Comparison of ENCODE assay signal across 16 cellular contexts in the genomic region with DNA sequence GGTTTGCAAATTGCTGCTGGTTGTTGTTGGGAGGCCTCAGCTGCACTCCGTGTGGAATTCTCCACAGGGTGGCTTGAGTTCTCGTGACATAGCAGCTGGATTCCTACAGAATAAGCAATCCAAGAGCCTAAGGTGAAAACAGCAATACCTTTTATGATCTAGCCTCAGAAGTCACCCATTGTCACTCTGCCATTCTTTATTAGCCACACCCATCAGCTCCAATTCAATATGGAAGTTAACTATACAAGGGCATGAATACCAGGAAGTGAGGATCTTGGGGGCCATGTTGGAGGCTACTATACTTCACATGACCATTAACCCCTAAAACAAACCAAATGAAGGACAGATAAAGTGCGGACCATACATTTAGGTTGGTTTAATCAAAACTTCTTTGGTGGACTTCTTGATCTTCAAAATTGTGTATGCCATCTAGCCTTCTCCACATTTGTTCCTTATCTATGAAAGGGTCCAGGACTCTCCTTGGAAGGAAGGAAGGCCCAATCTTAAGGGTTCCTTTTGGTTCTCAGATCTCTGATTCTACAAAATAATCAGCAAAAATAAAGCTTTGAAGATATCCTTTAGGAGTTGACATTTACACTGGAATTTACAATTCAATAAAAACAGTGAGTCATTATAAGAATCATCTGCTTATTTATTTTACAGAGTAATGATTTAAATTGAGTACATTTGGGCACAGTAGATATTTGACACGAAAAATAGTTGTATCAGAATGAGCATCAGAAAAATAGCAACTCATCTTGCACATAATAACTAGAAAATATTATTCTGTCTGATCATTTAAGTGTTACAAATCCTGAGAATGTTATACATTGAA. TPM values are rescaled to one million over a fixed set of nuclear protein-coding genes. Genes with fewer than 3 reads are reported as not detected.
DNase-seq lines count a peak whose midpoint lies in the region; ATAC-seq, FAIRE-seq and TF ChIP-seq lines count a peak whose summit lies in the region.
"Had no signal": no experiment of that assay in that cellular context is flagged by ENCODE, and none has a peak within 500 bp of the region (broad histone marks: within the 10 kb centered on the region; RNA-seq: fewer than 3 reads in every experiment).

No MANE protein-coding gene starts in this region.

- no peak for TF ChIP-seq EP300 in H1 (IDR thresholded peaks at IDR 0.05; ENCODE audit: borderline replicate concordance in 1 of 2, low read depth in 2 of 2, low read length in 2 of 2)

- no peaks in the 10 kb centered on the region; the same call in 1 of the 2 replicates for H3K79me1 ChIP-seq in H1 (ENCODE audit: low read depth, low read length)

- no peak overlapping the region for H3K56ac ChIP-seq in H1 (replicated peaks; ENCODE audit: insufficient read length, low read depth, low read length)

- no peak overlapping the region for H3K9ac ChIP-seq in H1 (replicated peaks in 1 of 4; ENCODE audit: extremely low read depth in 1 of 4, low read depth in 3 of 4, low read length in 3 of 4)
- H3K9ac ChIP-seq: BLaER1 had no signal

- H3K4me1 ChIP-seq in Peyer's patch = peaks cover 0 to 10% (median 0%) of the 10 kb centered on the region in 4 donors
- peaks cover 0 to 1% (median 0%) of the 10 kb centered on the region in 4 experiments; a peak in 2 of 7 replicates for H3K4me1 ChIP-seq in H1 (replicated peaks in 1 of 4; ENCODE audit: control insufficient read depth in 3 of 4, insufficient read depth in 4 of 4, low read length in 3 of 4)
- peaks cover 24 to 57% (median 44%) of the 10 kb centered on the region in 3 donors for H3K4me1 ChIP-seq in pancreas

- ATAC-seq in pancreas (peak; percentile 1 to 25 (median 6)), HG02763 (IDR thresholded peaks at IDR 0.05; ENCODE audit: unreplicated experiment) (no peak)
- ATAC-seq in naive thymus-derived CD8-positive, alpha-beta T cell = no peak
- ATAC-seq: activated CD4-positive, alpha-beta T cell treated with anti-CD3 and anti-CD28 coated beads for 36 hours; naive thymus-derived CD4-positive, alpha-beta T cell; stimulated activated memory B cell treated with anti-CD40 and anti-IgM and Interleukin-4, amounts not matched to agents 10 μg/mL and 1 μg/mL and 100 μg/mL, for 72 hours had no signal

- no peak for TF ChIP-seq CTCF in Peyer's patch (IDR thresholded peaks at IDR 0.05)
- TF ChIP-seq CTCF in H1 (IDR thresholded peaks at IDR 0.05; ENCODE audit: control extremely low read depth in 1 of 3, insufficient read depth in 1 of 3, low read depth in 1 of 3, low read length in 3 of 3) = no peak
- no peak for TF ChIP-seq CTCF in pancreas (IDR thresholded peaks at IDR 0.05)

- H3K36me3 ChIP-seq in Peyer's patch = peaks cover 0 to 15% (median 0%) of the 10 kb centered on the region in 3 donors
- H3K36me3 ChIP-seq in H1 (ENCODE audit: control insufficient read depth in 2 of 4, insufficient read depth in 4 of 4, low read length in 3 of 4) = peaks cover 2 to 23% (median 9%) of the 10 kb centered on the region in 4 experiments; a peak in 7 of 8 replicates
- H3K36me3 ChIP-seq in pancreas = peaks cover 0 to 4% (median 0%) of the 10 kb centered on the region in 3 donors

- peaks cover 0 to 31% (median 5%) of the 10 kb centered on the region in 3 donors for H3K36me3 Mint-ChIP-seq in naive thymus-derived CD8-positive, alpha-beta T cell

- no peaks in the 10 kb centered on the region for H3K27me3 Mint-ChIP-seq in naive thymus-derived CD8-positive, alpha-beta T cell
- H3K27me3 Mint-ChIP-seq: activated CD4-positive, alpha-beta T cell treated with anti-CD3 and anti-CD28 coated beads for 36 hours; naive thymus-derived CD4-positive, alpha-beta T cell; stimulated activated memory B cell treated with anti-CD40 and anti-IgM and Interleukin-4, amounts not matched to agents 10 μg/mL and 1 μg/mL and 100 μg/mL, for 72 hours had no signal

- no peak overlapping the region for H2AK5ac ChIP-seq in H1 (ENCODE audit: low read depth, low read length)

- H3K27ac ChIP-seq in Peyer's patch (peak overlapping the region; percentile 4 to 73 (median 44)), H1 (ENCODE audit: low read depth, low read length) (no peak overlapping the region), pancreas (peak overlapping the region; percentile 55 to 91 (median 71))
- H3K27ac ChIP-seq: BLaER1, SJSA1 had no signal

- H2BK20ac ChIP-seq in H1 (ENCODE audit: low read length) = no peak overlapping the region

- H3K9me3 ChIP-seq in Peyer's patch = no peaks in the 10 kb centered on the region
- no peaks in the 10 kb centered on the region for H3K9me3 ChIP-seq in H1 (ENCODE audit: insufficient read depth in 2 of 2, low read depth in 1 of 2, low read length in 1 of 2)
- no peaks in the 10 kb centered on the region for H3K9me3 ChIP-seq in pancreas
- H3K9me3 ChIP-seq: BLaER1, SJSA1 had no signal

- H4K20me1 ChIP-seq in H1 (replicated peaks in 1 of 2; ENCODE audit: control insufficient read depth in 1 of 2, insufficient read depth in 2 of 2, low read length in 2 of 2) = no peaks in the 10 kb centered on the region
- H4K20me1 ChIP-seq: BLaER1 had no signal

- H4K5ac ChIP-seq in H1 (ENCODE audit: insufficient read length, low read depth, low read length) = no peak overlapping the region

- H3K4me2 ChIP-seq in H1 (ENCODE audit: insufficient read depth in 1 of 2, low read depth in 2 of 2, low read length in 2 of 2) = no peak overlapping the region
- H3K4me2 ChIP-seq: BLaER1 had no signal

- H3K4ac ChIP-seq in H1 (replicated peaks; ENCODE audit: insufficient read length, low read depth, low read length) = no peak overlapping the region

- H3K79me2 ChIP-seq in H1 (ENCODE audit: control insufficient read depth in 1 of 2, insufficient read depth in 2 of 2, low read length in 2 of 2) = no peaks in the 10 kb centered on the region

- H4K8ac ChIP-seq in H1 (ENCODE audit: extremely low read depth, insufficient read depth, low read length) = no peak overlapping the region

- no peak overlapping the region for H3K18ac ChIP-seq in H1 (ENCODE audit: extremely low read depth, low read length)

- POLR2A ChIA-PET in H1 (lab: Charles Lee; ENCODE audit: partially characterized antibody) = interaction anchor here (1.2 kb wide), 1 partner anchor 10 kb away, joined by 6 read pairs; no protein-coding TSS in a partner anchor
- POLR2A ChIA-PET in naive thymus-derived CD8-positive, alpha-beta T cell (lab: Charles Lee) = no interaction called here

- H3K14ac ChIP-seq in H1 (ENCODE audit: insufficient read length) = no peak overlapping the region

- H2AFZ ChIP-seq in H1 (ENCODE audit: low read length) = no peak overlapping the region

- DNase-seq in ACHN (peak; percentile 11), Peyer's patch (no peak), H1 (ENCODE audit: low read depth in 1 of 2, low spot score in 2 of 2) (no peak), pancreas (no peak), NCI-H1105 (lab: John Stamatoyannopoulos, UW) (no peak)
- no peak for DNase-seq in naive thymus-derived CD8-positive, alpha-beta T cell
- DNase-seq in stimulated activated CD4-positive, alpha-beta T cell treated with anti-CD3 and anti-CD28 coated beads, Interleukin-4, amount 100 ng/mL, for 1 hour = no peak
- DNase-seq: activated CD4-positive, alpha-beta T cell treated with anti-CD3 and anti-CD28 coated beads for 36 hours; activated gamma-delta T cell; H9; naive thymus-derived CD4-positive, alpha-beta T cell; NCI-H510A treated with DMSO at 0.1 percent for 48 hours had no signal

- H3K4me3 ChIP-seq in Peyer's patch = no peak overlapping the region
- no peak overlapping the region for H3K4me3 ChIP-seq in H1 (ENCODE audit: extremely low read depth in 1 of 4, insufficient read depth in 2 of 4, low read depth in 3 of 4, low read length in 4 of 4)
- no peak overlapping the region for H3K4me3 ChIP-seq in pancreas
- H3K4me3 ChIP-seq: BLaER1, SJSA1 had no signal

- H3K23ac ChIP-seq in H1 (ENCODE audit: insufficient read length) = no peak overlapping the region

- no peak overlapping the region for H2BK5ac ChIP-seq in H1 (ENCODE audit: low read depth, low read length)

- intact Hi-C loops in pancreas (cut with DNase I) = no loop called here

- no peak overlapping the region for H3K4me3 Mint-ChIP-seq in naive thymus-derived CD8-positive, alpha-beta T cell
- H3K4me3 Mint-ChIP-seq: activated CD4-positive, alpha-beta T cell treated with anti-CD3 and anti-CD28 coated beads for 36 hours; H9; naive thymus-derived CD4-positive, alpha-beta T cell; stimulated activated memory B cell treated with anti-CD40 and anti-IgM and Interleukin-4, amounts not matched to agents 10 μg/mL and 1 μg/mL and 100 μg/mL, for 72 hours had no signal

- TF ChIP-seq POLR2A in Peyer's patch (IDR thresholded peaks at IDR 0.05) (no peak), H1 (IDR thresholded peaks at IDR 0.05; ENCODE audit: control extremely low read depth in 1 of 2, low read depth in 2 of 2, low read length in 2 of 2) (no peak)

- no peaks in the 10 kb centered on the region for H3K27me3 ChIP-seq in Peyer's patch
- no peaks in the 10 kb centered on the region for H3K27me3 ChIP-seq in H1 (replicated peaks in 1 of 4; ENCODE audit: control insufficient read depth in 3 of 4, extremely low read depth in 1 of 4, insufficient read depth in 3 of 4, low read length in 3 of 4)
- no peaks in the 10 kb centered on the region for H3K27me3 ChIP-seq in pancreas
- H3K27me3 ChIP-seq: BLaER1, SJSA1 had no signal

- FAIRE-seq in H1 (lab: Jason Lieb, UNC) (no peak), pancreas (lab: Jason Lieb, UNC) (no peak)

- CTCF ChIA-PET in H1 (lab: Charles Lee; ENCODE audit: partially characterized antibody) = interaction anchor here (0.5 to 2.4 kb wide), 12 partner anchors 10 to 607 kb away, joined by 3 to 5 read pairs (median 3); no protein-coding TSS in a partner anchor

- H3K4me1 Mint-ChIP-seq in naive thymus-derived CD8-positive, alpha-beta T cell = peaks cover 8 to 18% (median 14%) of the 10 kb centered on the region in 4 donors

- no peak overlapping the region for H2BK120ac ChIP-seq in H1 (replicated peaks; ENCODE audit: low read depth, low read length)

- H3K27ac Mint-ChIP-seq in naive thymus-derived CD8-positive, alpha-beta T cell = peak overlapping the region in 4 of 10 donors; percentile 9 to 79 (median 12)

- in situ Hi-C loops in ACHN (cut with HindIII; ENCODE audit: low pct_ligation_motif_present, low pct_unique_long_range_greater_than_20kb, low sequenced_read_pairs) = no loop called here

- H2BK12ac ChIP-seq in H1 (ENCODE audit: low read depth, low read length) = no peak overlapping the region

- H4K91ac ChIP-seq in H1 (replicated peaks; ENCODE audit: insufficient read length, low read length) = no peak overlapping the region

- WGBS in H1 (ENCODE audit: extremely low coverage in 1 of 2, insufficient coverage in 1 of 2, insufficient read length in 1 of 2, insufficient replicate concordance in 2 of 2, low coverage in 1 of 2, low lambda C conversion rate in 2 of 2, missing lambda C conversion rate in 1 of 2), 2 experiments = 94% methylated on average over 4 of the region's 4 CpGs; no CpG with 5 or more reads in 1 of the 2 experiments
- 54 to 59% methylated on average over 4 of the region's 4 CpGs for WGBS in pancreas, 2 donors

- peaks cover 1% of the 10 kb centered on the region; the same call in 1 of the 2 replicates for H3K23me2 ChIP-seq in H1 (ENCODE audit: low read depth, low read length)

- TF ChIP-seq RAD21 in H1 (IDR thresholded peaks at IDR 0.05 in 1 of 2, conservative IDR thresholded peaks at IDR 0.05 in 1 of 2; ENCODE audit: low read depth in 2 of 2, low read length in 2 of 2) = no peak

- H3K9me3 Mint-ChIP-seq in naive thymus-derived CD8-positive, alpha-beta T cell = no peaks in the 10 kb centered on the region
- H3K9me3 Mint-ChIP-seq: H9; naive thymus-derived CD4-positive, alpha-beta T cell; stimulated activated memory B cell treated with anti-CD40 and anti-IgM and Interleukin-4, amounts not matched to agents 10 μg/mL and 1 μg/mL and 100 μg/mL, for 72 hours had no signal

- H2BK15ac ChIP-seq in H1 (ENCODE audit: low read length) = no peak overlapping the region

RNA-seq across cellular contexts. Expression of a gene that starts 21.5 kb away (rescaled TPM):
- total RNA-seq in Peyer's patch (100 to 1,000 TPM in 1 of 4 donors, 10 to 100 TPM in 3; 56.3 to 137 (median 78.0) TPM), pancreas (10 to 100 TPM; 16.0 to 44.1 (median 26.3) TPM)
- 86.5 and 89.3 TPM in 2 replicates for total RNA-seq in H1 (2021; fragmentation: NEBNext Ultra II Directional; extraction: Animal tissue kit (Norgen Biotek cat#: 25700))
- polyA plus RNA-seq in H1 (2011; rRNA removed) (40.7 and 76.4 TPM in 2 replicates), pancreas (10 to 100 TPM; 42.0 to 61.2 TPM)
- polyA plus RNA-seq in H1 (2011; cell fraction: cytosol; rRNA removed) = 87.4 TPM
- polyA plus RNA-seq in H1 (2011; cell fraction: nucleus; rRNA removed) = 29.0 TPM
- 55.9 to 82.6 TPM (median 60.0 TPM) in 4 replicates for polyA plus RNA-seq in H1 (2012, experiment 1 of 2)
- polyA plus RNA-seq in H1 (2012, experiment 2 of 2) = 129 TPM
- polyA plus RNA-seq in H1 (2013, experiment 1 of 2) = 62.6 TPM
- 63.5 TPM for polyA plus RNA-seq in H1 (2013, experiment 2 of 2)
- polyA minus RNA-seq in H1 (2011; rRNA and poly(A)+ RNA removed) = 11.1 and 13.9 TPM in 2 replicates
- 19.9 TPM for polyA minus RNA-seq in H1 (2011; cell fraction: cytosol; rRNA and poly(A)+ RNA removed)
- 13.8 TPM for polyA minus RNA-seq in H1 (2011; cell fraction: nucleus; rRNA and poly(A)+ RNA removed)
- total RNA-seq in naive thymus-derived CD8-positive, alpha-beta T cell = 10 to 100 TPM; 27.5 to 31.8 TPM
- 10 to 100 TPM; 54.8 to 84.8 (median 64.9) TPM for polyA plus RNA-seq in naive thymus-derived CD8-positive, alpha-beta T cell

RNA-seq across cellular contexts. Expression of a gene that starts 23.6 kb away (rescaled TPM):
- total RNA-seq in Peyer's patch (100 to 1,000 TPM in 1 of 4 donors, 10 to 100 TPM in 3; 65.6 to 122 (median 83.8) TPM), pancreas (10 to 100 TPM; 41.3 to 82.4 (median 49.5) TPM)
- total RNA-seq in H1 (2021; fragmentation: NEBNext Ultra II Directional; extraction: Animal tissue kit (Norgen Biotek cat#: 25700)) = 59.8 and 66.7 TPM in 2 replicates
- polyA plus RNA-seq in H1 (2011; rRNA removed) (26.1 and 27.9 TPM in 2 replicates), pancreas (10 to 100 TPM; 32.9 to 36.6 TPM)
- 40.1 TPM for polyA plus RNA-seq in H1 (2011; cell fraction: cytosol; rRNA removed)
- polyA plus RNA-seq in H1 (2011; cell fraction: nucleus; rRNA removed) = 54.0 TPM
- 35.2 to 45.6 TPM (median 40.5 TPM) in 4 replicates for polyA plus RNA-seq in H1 (2012, experiment 1 of 2)
- 15.0 TPM for polyA plus RNA-seq in H1 (2012, experiment 2 of 2)
- polyA plus RNA-seq in H1 (2013, experiment 1 of 2) = 30.9 TPM
- 29.6 TPM for polyA plus RNA-seq in H1 (2013, experiment 2 of 2)
- 35.2 and 51.9 TPM in 2 replicates for polyA minus RNA-seq in H1 (2011; rRNA and poly(A)+ RNA removed)
- 18.2 TPM for polyA minus RNA-seq in H1 (2011; cell fraction: cytosol; rRNA and poly(A)+ RNA removed)
- polyA minus RNA-seq in H1 (2011; cell fraction: nucleus; rRNA and poly(A)+ RNA removed) = 26.1 TPM
- 100 to 1,000 TPM; 133 to 143 TPM for total RNA-seq in naive thymus-derived CD8-positive, alpha-beta T cell
- polyA plus RNA-seq in naive thymus-derived CD8-positive, alpha-beta T cell = 10 to 100 TPM; 42.7 to 72.6 (median 54.8) TPM

RNA-seq across cellular contexts. Expression of a gene that starts 25.9 kb away (rescaled TPM):
- total RNA-seq in Peyer's patch (100 to 1,000 TPM in 2 of 4 donors, 10 to 100 TPM in 2; 64.6 to 189 (median 125) TPM), pancreas (1 to 10 TPM; 2.1 to 8.0 (median 5.0) TPM)
- 2.2 and 2.9 TPM in 2 replicates for total RNA-seq in H1 (2021; fragmentation: NEBNext Ultra II Directional; extraction: Animal tissue kit (Norgen Biotek cat#: 25700))
- polyA plus RNA-seq in H1 (2011; rRNA removed) (1.8 and 2.4 TPM in 2 replicates), pancreas (1 to 10 TPM; 4.9 to 6.0 TPM)
- polyA plus RNA-seq in H1 (2011; cell fraction: cytosol; rRNA removed) = 1.8 TPM
- 3.4 TPM for polyA plus RNA-seq in H1 (2011; cell fraction: nucleus; rRNA removed)
- polyA plus RNA-seq in H1 (2012, experiment 1 of 2) = 1.2 to 2.1 TPM (median 1.8 TPM) in 4 replicates
- polyA plus RNA-seq in H1 (2012, experiment 2 of 2) = 0.75 TPM
- polyA plus RNA-seq in H1 (2013, experiment 1 of 2) = 0.69 TPM
- 0.87 TPM for polyA plus RNA-seq in H1 (2013, experiment 2 of 2)
- 0.91 and 1.7 TPM in 2 replicates for polyA minus RNA-seq in H1 (2011; rRNA and poly(A)+ RNA removed)
- 2.6 TPM for polyA minus RNA-seq in H1 (2011; cell fraction: cytosol; rRNA and poly(A)+ RNA removed)
- 3.2 TPM for polyA minus RNA-seq in H1 (2011; cell fraction: nucleus; rRNA and poly(A)+ RNA removed)
- total RNA-seq in naive thymus-derived CD8-positive, alpha-beta T cell = 1 to 10 TPM; 1.3 to 1.6 TPM
- polyA plus RNA-seq in naive thymus-derived CD8-positive, alpha-beta T cell = 1 to 10 TPM in 2 of 3 donors, under 1 TPM in 1; 0.41 to 4.0 (median 1.1) TPM
- polyA plus RNA-seq: naive thymus-derived CD4-positive, alpha-beta T cell had no signal

Comparison
In these comparisons a context has a peak if more than half of its experiments do, and no peak if none do; other contexts are left out.
1. ATAC-seq: peak in pancreas (4 of 4); none in HG02763 (single experiment) and naive thymus-derived CD8-positive, alpha-beta T cell (0 of 2).
2. RNA of a gene that starts 25.9 kb away (total RNA-seq): 64.6 to 189 TPM in Peyer's patch; 2.1 to 8.0 TPM in pancreas, 2.2 to 2.9 TPM in H1 and 1.3 to 1.6 TPM in naive thymus-derived CD8-positive, alpha-beta T cell; every median in the first group is over 4 times any median in the second.